ENCODE assay signal across 16 cellular contexts in the genomic region with DNA sequence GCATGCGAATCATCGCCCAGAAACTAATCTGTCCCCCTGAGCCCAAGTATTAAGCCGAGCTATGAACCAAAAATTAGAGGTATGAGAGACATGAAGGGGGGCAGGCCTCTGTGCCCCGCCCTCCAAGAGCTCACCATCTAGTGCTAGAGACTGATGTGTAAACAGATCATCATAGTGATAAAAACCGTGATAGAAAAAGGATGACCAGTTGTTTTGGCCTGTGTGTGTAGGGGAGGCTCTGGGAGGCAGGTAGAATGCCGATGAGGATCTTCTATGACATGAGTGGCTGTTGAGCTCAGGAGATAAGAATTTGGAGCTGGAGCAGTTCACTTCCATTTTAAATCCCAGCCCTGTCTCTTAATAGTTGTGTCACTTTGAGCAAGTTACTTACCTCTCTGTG.
"Had no signal": no experiment of that assay in that cellular context is flagged by ENCODE, and none has a peak within 500 bp of the region (broad histone marks: within the 10 kb centered on the region; RNA-seq: fewer than 3 reads in every experiment).

No MANE protein-coding gene starts in this region.

- H3K27ac Mint-ChIP-seq: activated CD8-positive, alpha-beta T cell treated with anti-CD3 and anti-CD28 coated beads, Interleukin-2, amount 10 ng/mL, durations not matched to agents 7 days and 5 days; dendritic cell treated with granulocyte-macrophage colony-stimulating factor and Interleukin-4, amounts not matched to agents 40 ng/mL and 50 ng/mL, for 4 days; memory B cell; stimulated activated effector memory CD8-positive, alpha-beta T cell treated with anti-CD3 and anti-CD28 coated beads, Interleukin-12 subunit alpha, Interleukin-12 subunit beta, amount 100 ng/mL, for 72 hours; T-helper 2 cell treated with Interferon-gamma antibody and Interleukin-4, amounts not matched to agents 5 μg/mL and 100 μg/mL, for 36 hours had no signal

- ATAC-seq: activated CD8-positive, alpha-beta T cell treated with anti-CD3 and anti-CD28 coated beads, Interleukin-2, amount 10 ng/mL, durations not matched to agents 7 days and 5 days; left lung; stimulated activated effector memory CD8-positive, alpha-beta T cell treated with anti-CD3 and anti-CD28 coated beads, Interleukin-12 subunit alpha, Interleukin-12 subunit beta, amount 100 ng/mL, for 72 hours had no signal

- H3K36me3 Mint-ChIP-seq: stimulated activated effector memory CD8-positive, alpha-beta T cell treated with anti-CD3 and anti-CD28 coated beads, Interleukin-12 subunit alpha, Interleukin-12 subunit beta, amount 100 ng/mL, for 72 hours had no signal

- H3K9me3 ChIP-seq: left lung, tibial artery, vagina had no signal

- FAIRE-seq: islet of Langerhans, small intestine had no signal

- DNase-seq: activated CD8-positive, alpha-beta memory T cell treated with anti-CD3 and anti-CD28 coated beads, Interleukin-2, amount 50 U/mL, for 48 hours; activated CD8-positive, alpha-beta T cell treated with anti-CD3 and anti-CD28 coated beads, Interleukin-2, amount 10 ng/mL, durations not matched to agents 7 days and 5 days; activated naive CD4-positive, alpha-beta T cell; caudate nucleus; erythroblast; left lung; posterior cingulate gyrus; small intestine; tibial artery had no signal

- H3K27me3 ChIP-seq: left lung, tibial artery, vagina had no signal

- H3K4me3 ChIP-seq: left lung, tibial artery, vagina had no signal

- H3K27ac ChIP-seq: tibial artery, VCaP had no signal

- H3K9me3 Mint-ChIP-seq: dendritic cell treated with granulocyte-macrophage colony-stimulating factor and Interleukin-4, amounts not matched to agents 40 ng/mL and 50 ng/mL, for 4 days; memory B cell; stimulated activated effector memory CD8-positive, alpha-beta T cell treated with anti-CD3 and anti-CD28 coated beads, Interleukin-12 subunit alpha, Interleukin-12 subunit beta, amount 100 ng/mL, for 72 hours; T-helper 2 cell treated with Interferon-gamma antibody and Interleukin-4, amounts not matched to agents 5 μg/mL and 100 μg/mL, for 36 hours had no signal

- H3K36me3 ChIP-seq: left lung, tibial artery, vagina had no signal
